ENCODE assay signal across 11 cellular contexts in the genomic region with DNA sequence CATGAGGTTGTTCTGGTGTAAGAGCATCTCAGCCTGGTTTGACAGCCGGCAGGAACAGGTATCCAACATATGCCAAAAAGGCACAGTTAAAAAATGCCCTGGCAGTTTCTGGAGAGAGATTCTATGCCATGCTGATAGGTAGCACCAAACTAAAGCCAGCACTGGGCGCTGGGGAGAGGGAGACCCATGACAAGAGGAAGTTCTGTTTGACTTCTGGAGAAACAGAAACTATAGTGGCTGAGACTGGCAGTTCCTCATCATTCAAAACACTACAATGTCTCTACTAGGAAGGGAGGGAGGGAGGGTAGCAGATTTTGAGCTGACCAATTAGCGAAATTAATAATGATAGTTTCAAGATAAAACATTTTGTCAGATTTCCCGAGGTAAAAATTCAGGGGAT.
DNase-seq lines count a peak whose midpoint lies in the region; ATAC-seq and TF ChIP-seq lines count a peak whose summit lies in the region.
"Had no signal": no experiment of that assay in that cellular context is flagged by ENCODE, and none has a peak within 500 bp of the region (broad histone marks: within the 10 kb centered on the region; RNA-seq: fewer than 3 reads in every experiment).

No MANE protein-coding gene starts in this region.

- H3K27me3 ChIP-seq in vagina (no peaks in the 10 kb centered on the region), WERI-Rb-1 (ENCODE audit: insufficient read depth, low read depth, severe bottlenecking) (no peaks in the 10 kb centered on the region)

- no peaks in the 10 kb centered on the region for H3K9me3 ChIP-seq in vagina
- no peaks in the 10 kb centered on the region for H3K9me3 ChIP-seq in WERI-Rb-1 (ENCODE audit: severe bottlenecking)
- H3K9me3 ChIP-seq: Caco-2 had no signal

- TF ChIP-seq CTCF in vagina (IDR thresholded peaks at IDR 0.05) (no peak), WERI-Rb-1 (IDR thresholded peaks at IDR 0.05; ENCODE audit: low read depth, low read length) (no peak)

- H3K4me3 ChIP-seq in vagina (no peak overlapping the region), WERI-Rb-1 (ENCODE audit: low read depth, low read length) (no peak overlapping the region)

- DNase-seq in RPMI8226, result peak; percentile 3
- no peak for DNase-seq in vagina (ENCODE audit: extremely low spot score in 2 of 2)
- DNase-seq in WERI-Rb-1, result no peak
- DNase-seq in SW 1271 (lab: John Stamatoyannopoulos, UW), result no peak
- no peak for DNase-seq in stimulated activated CD4-positive, alpha-beta T cell treated with anti-CD3 and anti-CD28 coated beads, Interleukin-4, amount 100 ng/mL, for 24 hours
- DNase-seq: activated CD8-positive, alpha-beta memory T cell treated with anti-CD3 and anti-CD28 coated beads, Interleukin-2, amount 50 U/mL, for 4 hours; Caco-2; NK-92 treated with Interleukin-12 subunit alpha and Interleukin-12 subunit beta, amount 100 ng/mL, for 24 hours had no signal

- H3K36me3 ChIP-seq in vagina, result no peaks in the 10 kb centered on the region
- no peaks in the 10 kb centered on the region for H3K36me3 ChIP-seq in WERI-Rb-1

- ATAC-seq in GM18498 (IDR thresholded peaks at IDR 0.05; ENCODE audit: unreplicated experiment) (peak; percentile 97), GM19455 (IDR thresholded peaks at IDR 0.05; ENCODE audit: unreplicated experiment) (peak; percentile 99), HG03064 (IDR thresholded peaks at IDR 0.05; ENCODE audit: low read depth, unreplicated experiment) (peak; percentile 98)

- no peak for TF ChIP-seq POLR2A in vagina (IDR thresholded peaks at IDR 0.05)

- H3K27ac ChIP-seq in vagina (no peak overlapping the region), WERI-Rb-1 (no peak overlapping the region)

- intact Hi-C loops in vagina (cut with DNase I), result no loop called here

- H3K4me1 ChIP-seq in vagina, result peaks cover under 1% of the 10 kb centered on the region
- H3K4me1 ChIP-seq: Caco-2 had no signal
